In genomic region chr1:36450270-36450918, GRCh38 we compare ENCODE assay signal across 1 cellular context.
TF ChIP-seq lines count a peak whose summit lies in the region.

OSCP1 (minus strand) TSS chr1:36450451; CDS start chr1:36450369, 82 bp downstream.

TF ChIP-seq in GM12878, 131 proteins besides CTCF, POLR2A, EP300 and RAD21 (continued from another document):
- TF ChIP-seq NR2F1 (conservative IDR thresholded peaks at IDR 0.05): 0 out of 2 replicates have a peak, but pooled peaks have one; percentile 33
- TF ChIP-seq TAF1 (IDR thresholded peaks at IDR 0.05; ENCODE audit: borderline replicate concordance, low read depth, low read length): peak; percentile 45; the same call in 1 of the 2 replicates
- TF ChIP-seq CHD2 (IDR thresholded peaks at IDR 0.05; ENCODE audit: borderline replicate concordance, low read depth, low read length): peak; percentile 94
- 0 out of 2 replicates have a peak, but pooled peaks have one; percentile 66 for TF ChIP-seq GATAD2B (conservative IDR thresholded peaks at IDR 0.05; ENCODE audit: low read depth)
- TF ChIP-seq ZBTB40 (IDR thresholded peaks at IDR 0.05; ENCODE audit: borderline replicate concordance): peak; percentile 75; the same call in 1 of the 2 replicates
- TF ChIP-seq NBN (IDR thresholded peaks at IDR 0.05): peak; percentile 41; the same call in 1 of the 2 replicates
- TF ChIP-seq IRF4 (IDR thresholded peaks at IDR 0.05; ENCODE audit: low read depth, low read length): no peak
- no peak for TF ChIP-seq DPF2 (IDR thresholded peaks at IDR 0.05)
- TF ChIP-seq SREBF1 (IDR thresholded peaks at IDR 0.05; ENCODE audit: low read length): no peak
- TF ChIP-seq CREB1 (IDR thresholded peaks at IDR 0.05; ENCODE audit: low read depth): no peak
- TF ChIP-seq PML (IDR thresholded peaks at IDR 0.05; ENCODE audit: low read length): no peak
- no peak for TF ChIP-seq ZNF217 (IDR thresholded peaks at IDR 0.05)
- no peak for TF ChIP-seq STAT3 (IDR thresholded peaks at IDR 0.05; ENCODE audit: low read depth, low read length)
- TF ChIP-seq RFX5 (IDR thresholded peaks at IDR 0.05; ENCODE audit: low read depth, low read length): peak; percentile 63
- TF ChIP-seq CHD1 (IDR thresholded peaks at IDR 0.05; ENCODE audit: low read depth, low read length): no peak
- TF ChIP-seq NRF1 (conservative IDR thresholded peaks at IDR 0.05; ENCODE audit: low read depth, low read length): no peak
- no peak for TF ChIP-seq IRF5 (IDR thresholded peaks at IDR 0.05; ENCODE audit: borderline replicate concordance)
- TF ChIP-seq NR2C1 (IDR thresholded peaks at IDR 0.05): no peak
